Comparison of ENCODE assay signal across 1 cellular context in the genomic region with DNA sequence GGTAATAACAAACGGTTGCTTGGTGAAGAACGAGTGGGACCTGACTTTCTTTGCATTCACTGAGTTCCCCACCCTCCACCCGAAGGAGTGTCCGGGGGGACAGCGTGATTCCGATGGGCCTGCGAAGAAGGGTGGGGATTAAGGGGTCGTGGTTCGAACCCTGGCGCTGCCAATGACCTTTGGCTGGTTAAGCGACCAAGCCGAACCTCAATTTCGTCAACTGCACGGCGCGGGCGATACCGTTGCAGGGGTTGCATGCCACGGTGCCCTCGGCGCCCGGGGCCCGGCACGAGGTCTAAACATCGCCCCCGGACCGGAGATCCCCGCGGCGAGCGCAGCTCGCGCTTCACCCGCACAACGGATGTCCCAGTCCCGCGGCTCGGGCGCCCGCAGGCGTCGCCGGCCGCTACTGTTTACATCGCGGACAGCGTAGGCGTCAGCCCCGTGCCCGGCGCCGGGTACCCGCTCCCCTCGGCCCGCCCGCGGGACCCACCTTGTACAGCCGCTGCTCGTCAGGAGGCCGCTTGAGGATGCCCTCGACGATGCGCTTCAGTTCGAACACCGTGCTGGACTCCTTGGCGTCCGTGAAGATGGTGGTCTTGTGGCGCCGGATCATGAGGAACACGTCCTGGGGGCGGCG.
TF ChIP-seq lines count a peak whose summit lies in the region.

No MANE protein-coding gene starts in this region.

TF ChIP-seq in endothelial cell of umbilical vein, 7 proteins besides CTCF, POLR2A, EP300 and RAD21:
- TF ChIP-seq GATA2 (IDR thresholded peaks at IDR 0.05; ENCODE audit: insufficient read depth, insufficient read length, low read depth, low read length) (no peak), FOS (IDR thresholded peaks at IDR 0.05; ENCODE audit: borderline replicate concordance, insufficient read depth, low read length) (no peak), EZH2 (IDR thresholded peaks at IDR 0.05; ENCODE audit: borderline replicate concordance, low read depth, low read length, severe bottlenecking) (no peak), POLR2AphosphoS5 (IDR thresholded peaks at IDR 0.05; ENCODE audit: insufficient read depth, low read depth, low read length) (no peak), JUN (IDR thresholded peaks at IDR 0.05; ENCODE audit: borderline replicate concordance, insufficient read depth, insufficient read length, low read depth) (no peak), MYC (IDR thresholded peaks at IDR 0.05; ENCODE audit: low read depth, low read length) (no peak)
- TF ChIP-seq, protein P1, sequence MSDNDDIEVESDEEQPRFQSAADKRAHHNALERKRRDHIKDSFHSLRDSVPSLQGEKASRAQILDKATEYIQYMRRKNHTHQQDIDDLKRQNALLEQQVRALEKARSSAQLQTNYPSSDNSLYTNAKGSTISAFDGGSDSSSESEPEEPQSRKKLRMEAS (IDR thresholded peaks at IDR 0.05; ENCODE audit: insufficient read depth, insufficient read length) = no peak
